In the genomic region with DNA sequence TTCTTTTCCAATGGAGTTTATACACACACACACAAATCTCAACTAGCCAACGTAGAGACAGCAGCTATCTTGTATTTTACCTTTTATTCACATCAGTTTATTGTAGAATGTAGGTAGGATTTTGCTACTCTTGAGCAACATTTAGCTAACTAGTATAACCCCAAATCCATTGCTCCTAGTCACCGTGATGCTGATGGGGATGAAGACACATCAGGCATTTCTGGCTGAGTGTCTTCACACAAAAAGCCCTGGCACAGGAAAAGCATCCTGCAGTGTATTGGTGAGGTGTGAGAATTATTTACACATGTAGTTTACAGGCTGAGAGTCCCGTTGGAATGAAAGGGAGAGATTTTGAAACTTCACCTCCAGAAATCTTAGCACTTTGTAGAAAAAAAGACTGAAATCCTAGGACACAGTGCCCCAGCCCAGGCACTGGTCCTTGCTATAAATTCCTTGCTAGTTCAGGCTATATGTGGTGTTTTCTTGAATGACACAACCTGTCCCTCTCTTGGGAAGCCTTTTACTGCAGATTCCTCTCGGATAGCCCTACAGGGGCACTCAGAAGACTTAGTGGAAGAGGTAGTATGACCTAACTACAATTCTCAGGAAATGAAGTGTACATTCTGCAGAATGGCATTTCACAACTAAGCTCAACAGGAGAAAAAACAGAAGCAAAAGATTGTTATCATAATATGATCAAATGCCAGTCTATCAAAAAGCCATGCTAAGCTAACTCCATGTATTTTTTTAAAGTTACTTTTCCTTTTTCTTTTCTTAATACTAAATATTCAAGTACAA, we compare ENCODE assay signal across 2 cellular contexts.
TF ChIP-seq lines count a peak whose summit lies in the region.

No MANE protein-coding gene starts in this region.

TF ChIP-seq in SK-N-SH, 30 proteins besides CTCF, POLR2A, EP300 and RAD21 (continued from another document):
- TF ChIP-seq REST (IDR thresholded peaks at IDR 0.05; ENCODE audit: low read depth, low read length) (no peak), CHD2 (IDR thresholded peaks at IDR 0.05; ENCODE audit: low read length, partially characterized antibody) (no peak), NRF1 (IDR thresholded peaks at IDR 0.05; ENCODE audit: low read depth, low read length) (no peak), SIN3A (IDR thresholded peaks at IDR 0.05; ENCODE audit: borderline replicate concordance, low read depth, low read length) (no peak), MEF2A (IDR thresholded peaks at IDR 0.05; ENCODE audit: borderline replicate concordance, low read depth) (no peak), RFX5 (IDR thresholded peaks at IDR 0.05; ENCODE audit: low read length) (no peak), TCF12 (IDR thresholded peaks at IDR 0.05) (peak; percentile 49; the same call in 1 of the 2 replicates), SMC3 (IDR thresholded peaks at IDR 0.05; ENCODE audit: low read depth, low read length) (no peak), PBX3 (IDR thresholded peaks at IDR 0.05) (peak; percentile 48; the same call in 1 of the 2 replicates)
TF ChIP-seq in SK-N-SH: peak in this region for 3.

TF ChIP-seq in WTC11, 78 proteins besides CTCF, POLR2A, EP300 and RAD21 (continued from another document):
- TF ChIP-seq USF1 (CRISPR knock-in tag; IDR thresholded peaks at IDR 0.05) (no peak), ZNF423 (CRISPR knock-in tag; IDR thresholded peaks at IDR 0.05) (no peak), ZNF671 (CRISPR knock-in tag; IDR thresholded peaks at IDR 0.05) (no peak), SP1 (CRISPR knock-in tag; conservative IDR thresholded peaks at IDR 0.05) (no peak), RELA (CRISPR knock-in tag; IDR thresholded peaks at IDR 0.05; ENCODE audit: borderline replicate concordance) (no peak), STAT6 (CRISPR knock-in tag; conservative IDR thresholded peaks at IDR 0.05; ENCODE audit: low read depth) (no peak), TEAD1 (CRISPR knock-in tag; IDR thresholded peaks at IDR 0.05) (no peak), ZNF232 (CRISPR knock-in tag; IDR thresholded peaks at IDR 0.05) (no peak), ARID4B (CRISPR knock-in tag; IDR thresholded peaks at IDR 0.05; ENCODE audit: borderline replicate concordance) (no peak), FOXK1 (CRISPR knock-in tag; IDR thresholded peaks at IDR 0.05) (no peak), E2F1 (CRISPR knock-in tag; IDR thresholded peaks at IDR 0.05) (no peak), SMAD3 (CRISPR knock-in tag; IDR thresholded peaks at IDR 0.05; ENCODE audit: borderline replicate concordance) (no peak), TP53 (CRISPR knock-in tag; IDR thresholded peaks at IDR 0.05) (no peak), MYBL2 (CRISPR knock-in tag; IDR thresholded peaks at IDR 0.05) (no peak)
- TF ChIP-seq, protein P1, sequence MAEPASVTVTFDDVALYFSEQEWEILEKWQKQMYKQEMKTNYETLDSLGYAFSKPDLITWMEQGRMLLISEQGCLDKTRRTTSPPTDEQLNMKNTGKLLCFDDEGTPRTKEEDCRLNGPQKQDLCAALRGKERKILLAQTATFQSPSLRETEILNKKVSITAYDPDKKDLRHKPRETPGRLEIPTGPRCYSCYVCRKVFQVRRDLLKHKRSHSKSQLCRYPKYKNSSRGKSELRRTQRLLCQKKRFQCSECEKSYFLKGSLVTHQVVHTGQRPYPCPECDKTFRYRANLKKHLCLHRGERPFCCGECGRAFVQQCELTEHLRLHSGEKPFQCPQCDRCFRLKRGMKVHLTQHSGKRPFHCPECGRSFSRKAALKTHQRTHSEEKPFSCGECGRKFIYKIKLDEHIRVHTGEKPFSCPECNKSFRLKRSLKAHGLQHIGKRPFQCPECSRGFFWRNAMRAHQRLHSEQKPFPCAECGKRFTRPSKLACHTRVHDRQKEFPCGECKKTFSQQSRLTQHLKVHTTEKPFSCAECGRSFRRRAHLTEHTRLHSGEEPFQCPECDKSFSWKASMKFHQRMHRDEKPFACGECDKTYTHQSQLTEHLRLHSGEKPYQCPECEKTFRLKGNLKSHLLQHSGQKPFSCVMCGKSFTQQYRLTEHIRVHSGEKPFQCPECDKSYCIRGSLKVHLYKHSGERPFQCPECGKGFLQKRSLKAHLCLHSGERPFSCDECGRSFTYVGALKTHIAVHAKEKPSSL (CRISPR knock-in tag; conservative IDR thresholded peaks at IDR 0.05), result no peak
- TF ChIP-seq, protein P2, sequence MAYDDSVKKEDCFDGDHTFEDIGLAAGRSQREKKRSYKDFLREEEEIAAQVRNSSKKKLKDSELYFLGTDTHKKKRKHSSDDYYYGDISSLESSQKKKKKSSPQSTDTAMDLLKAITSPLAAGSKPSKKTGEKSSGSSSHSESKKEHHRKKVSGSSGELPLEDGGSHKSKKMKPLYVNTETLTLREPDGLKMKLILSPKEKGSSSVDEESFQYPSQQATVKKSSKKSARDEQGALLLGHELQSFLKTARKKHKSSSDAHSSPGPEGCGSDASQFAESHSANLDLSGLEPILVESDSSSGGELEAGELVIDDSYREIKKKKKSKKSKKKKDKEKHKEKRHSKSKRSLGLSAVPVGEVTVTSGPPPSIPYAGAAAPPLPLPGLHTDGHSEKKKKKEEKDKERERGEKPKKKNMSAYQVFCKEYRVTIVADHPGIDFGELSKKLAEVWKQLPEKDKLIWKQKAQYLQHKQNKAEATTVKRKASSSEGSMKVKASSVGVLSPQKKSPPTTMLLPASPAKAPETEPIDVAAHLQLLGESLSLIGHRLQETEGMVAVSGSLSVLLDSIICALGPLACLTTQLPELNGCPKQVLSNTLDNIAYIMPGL (CRISPR knock-in tag; IDR thresholded peaks at IDR 0.05), result no peak
